1 cellular context compared by ENCODE assay signal in the genomic region with DNA sequence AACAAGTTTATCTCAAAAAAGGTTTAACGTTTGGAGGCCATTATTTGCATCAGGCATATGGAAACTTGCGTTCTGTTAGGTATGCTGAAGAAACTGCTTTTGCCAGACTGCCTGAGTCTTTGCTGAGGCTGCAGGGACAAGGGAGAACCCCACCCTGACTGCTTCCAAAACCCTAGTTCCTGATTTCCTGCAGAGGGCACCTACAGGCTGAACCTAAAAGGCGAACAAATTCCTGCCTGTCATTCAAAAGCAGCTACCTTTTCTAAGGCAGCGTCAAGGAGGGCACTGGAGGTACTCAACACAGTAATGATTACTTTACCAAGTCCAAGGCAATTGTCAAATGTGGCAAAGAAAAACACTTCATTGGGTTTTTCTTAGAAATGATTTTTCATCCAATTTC.
TF ChIP-seq lines count a peak whose summit lies in the region.

No MANE protein-coding gene starts in this region.

TF ChIP-seq in WTC11, 78 proteins besides CTCF, POLR2A, EP300 and RAD21 (continued from another document):
- TF ChIP-seq, protein P1, sequence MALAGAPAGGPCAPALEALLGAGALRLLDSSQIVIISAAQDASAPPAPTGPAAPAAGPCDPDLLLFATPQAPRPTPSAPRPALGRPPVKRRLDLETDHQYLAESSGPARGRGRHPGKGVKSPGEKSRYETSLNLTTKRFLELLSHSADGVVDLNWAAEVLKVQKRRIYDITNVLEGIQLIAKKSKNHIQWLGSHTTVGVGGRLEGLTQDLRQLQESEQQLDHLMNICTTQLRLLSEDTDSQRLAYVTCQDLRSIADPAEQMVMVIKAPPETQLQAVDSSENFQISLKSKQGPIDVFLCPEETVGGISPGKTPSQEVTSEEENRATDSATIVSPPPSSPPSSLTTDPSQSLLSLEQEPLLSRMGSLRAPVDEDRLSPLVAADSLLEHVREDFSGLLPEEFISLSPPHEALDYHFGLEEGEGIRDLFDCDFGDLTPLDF (CRISPR knock-in tag; IDR thresholded peaks at IDR 0.05) = no peak
- TF ChIP-seq USF1 (CRISPR knock-in tag; IDR thresholded peaks at IDR 0.05) (no peak), E2F4 (CRISPR knock-in tag; IDR thresholded peaks at IDR 0.05; ENCODE audit: borderline replicate concordance, low read depth) (no peak), ATF6 (CRISPR knock-in tag; IDR thresholded peaks at IDR 0.05) (no peak), IRF1 (CRISPR knock-in tag; IDR thresholded peaks at IDR 0.05) (no peak)
- TF ChIP-seq, protein P2, sequence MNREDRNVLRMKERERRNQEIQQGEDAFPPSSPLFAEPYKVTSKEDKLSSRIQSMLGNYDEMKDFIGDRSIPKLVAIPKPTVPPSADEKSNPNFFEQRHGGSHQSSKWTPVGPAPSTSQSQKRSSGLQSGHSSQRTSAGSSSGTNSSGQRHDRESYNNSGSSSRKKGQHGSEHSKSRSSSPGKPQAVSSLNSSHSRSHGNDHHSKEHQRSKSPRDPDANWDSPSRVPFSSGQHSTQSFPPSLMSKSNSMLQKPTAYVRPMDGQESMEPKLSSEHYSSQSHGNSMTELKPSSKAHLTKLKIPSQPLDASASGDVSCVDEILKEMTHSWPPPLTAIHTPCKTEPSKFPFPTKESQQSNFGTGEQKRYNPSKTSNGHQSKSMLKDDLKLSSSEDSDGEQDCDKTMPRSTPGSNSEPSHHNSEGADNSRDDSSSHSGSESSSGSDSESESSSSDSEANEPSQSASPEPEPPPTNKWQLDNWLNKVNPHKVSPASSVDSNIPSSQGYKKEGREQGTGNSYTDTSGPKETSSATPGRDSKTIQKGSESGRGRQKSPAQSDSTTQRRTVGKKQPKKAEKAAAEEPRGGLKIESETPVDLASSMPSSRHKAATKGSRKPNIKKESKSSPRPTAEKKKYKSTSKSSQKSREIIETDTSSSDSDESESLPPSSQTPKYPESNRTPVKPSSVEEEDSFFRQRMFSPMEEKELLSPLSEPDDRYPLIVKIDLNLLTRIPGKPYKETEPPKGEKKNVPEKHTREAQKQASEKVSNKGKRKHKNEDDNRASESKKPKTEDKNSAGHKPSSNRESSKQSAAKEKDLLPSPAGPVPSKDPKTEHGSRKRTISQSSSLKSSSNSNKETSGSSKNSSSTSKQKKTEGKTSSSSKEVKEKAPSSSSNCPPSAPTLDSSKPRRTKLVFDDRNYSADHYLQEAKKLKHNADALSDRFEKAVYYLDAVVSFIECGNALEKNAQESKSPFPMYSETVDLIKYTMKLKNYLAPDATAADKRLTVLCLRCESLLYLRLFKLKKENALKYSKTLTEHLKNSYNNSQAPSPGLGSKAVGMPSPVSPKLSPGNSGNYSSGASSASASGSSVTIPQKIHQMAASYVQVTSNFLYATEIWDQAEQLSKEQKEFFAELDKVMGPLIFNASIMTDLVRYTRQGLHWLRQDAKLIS (CRISPR knock-in tag; IDR thresholded peaks at IDR 0.05; ENCODE audit: borderline replicate concordance) = no peak
